10 cellular contexts compared by ENCODE assay signal in the genomic region with DNA sequence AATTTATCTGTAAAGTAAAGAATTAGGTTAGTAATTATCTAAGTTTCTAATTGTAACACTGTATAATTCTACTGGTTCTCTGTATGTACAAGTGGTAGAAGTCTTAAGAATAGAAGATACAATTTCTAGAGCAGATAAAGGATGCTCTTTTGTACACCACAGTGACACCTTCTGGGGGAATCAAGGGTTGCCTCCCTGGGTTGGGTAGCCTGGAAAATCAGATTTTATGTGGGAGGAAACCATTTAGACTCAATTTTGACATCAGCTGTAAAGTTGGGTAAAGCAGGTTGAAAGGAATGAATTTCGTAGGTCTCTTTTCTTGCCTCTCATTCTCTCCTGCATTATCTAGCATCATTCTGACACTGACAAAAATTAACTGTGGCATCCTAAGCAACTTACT.
A peak's percentile ranks its signal among the peaks of the same experiment; 100 is the strongest.
DNase-seq lines count a peak whose midpoint lies in the region; ATAC-seq and TF ChIP-seq lines count a peak whose summit lies in the region.
"Had no signal": no experiment of that assay in that cellular context is flagged by ENCODE, and none has a peak within 500 bp of the region (broad histone marks: within the 10 kb centered on the region; RNA-seq: fewer than 3 reads in every experiment).

No MANE protein-coding gene starts in this region.

- peak; percentile 3 for TF ChIP-seq CTCF in AG09309 (IDR thresholded peaks at IDR 0.05; ENCODE audit: control insufficient read depth, insufficient read depth, low read depth, low read length, missing control alignments)
- peak; percentile 16 for TF ChIP-seq CTCF in GM13976 (IDR thresholded peaks at IDR 0.05; ENCODE audit: borderline replicate concordance, control extremely low read depth, extremely low read depth, insufficient read depth, missing control alignments)
- peak; percentile 49 for TF ChIP-seq CTCF in kidney epithelial cell (IDR thresholded peaks at IDR 0.05; ENCODE audit: insufficient read depth, low read length, poor library complexity, severe bottlenecking)

- DNase-seq in AG09309 (ENCODE audit: low read depth), result no peak
- DNase-seq in GM13976 (ENCODE audit: low spot score), result no peak
- DNase-seq in SK-MEL-5 (ENCODE audit: low read depth, low spot score), result peak; percentile 47
- no peak for DNase-seq in kidney epithelial cell (ENCODE audit: low read depth)
- DNase-seq in T1000 (lab: John Stamatoyannopoulos, UW), result no peak
- DNase-seq in activated CD4-positive, alpha-beta T cell treated with anti-CD3 and anti-CD28 coated beads, Interleukin-2, amount 10 ng/mL, durations not matched to agents 7 days and 5 days, result no peak
- DNase-seq: stimulated activated CD8-positive, alpha-beta memory T cell treated with anti-CD3 and anti-CD28 coated beads, Interleukin-4, amount 100 ng/mL, for 48 hours had no signal

- POLR2A ChIA-PET in activated CD4-positive, alpha-beta T cell treated with anti-CD3 and anti-CD28 coated beads, Interleukin-2, amount 10 ng/mL, durations not matched to agents 7 days and 5 days (lab: Charles Lee), result no interaction called here

- no peaks in the 10 kb centered on the region for H3K27me3 Mint-ChIP-seq in activated CD4-positive, alpha-beta T cell treated with anti-CD3 and anti-CD28 coated beads, Interleukin-2, amount 10 ng/mL, durations not matched to agents 7 days and 5 days

- no peaks in the 10 kb centered on the region for H3K36me3 ChIP-seq in kidney epithelial cell (ENCODE audit: control insufficient read depth, insufficient read depth, low read length)
- H3K36me3 ChIP-seq: neutrophil had no signal

- H3K36me3 Mint-ChIP-seq in activated CD4-positive, alpha-beta T cell treated with anti-CD3 and anti-CD28 coated beads, Interleukin-2, amount 10 ng/mL, durations not matched to agents 7 days and 5 days (ENCODE audit: low read depth), result no peaks in the 10 kb centered on the region

- H3K27ac Mint-ChIP-seq in activated CD4-positive, alpha-beta T cell treated with anti-CD3 and anti-CD28 coated beads, Interleukin-2, amount 10 ng/mL, durations not matched to agents 7 days and 5 days, result no peak overlapping the region

- in situ Hi-C loops in GM13976 (cut with MboI; ENCODE audit: low sequenced_read_pairs, unreplicated experiment) (loop anchor here (25.0 kb wide), 2 partner anchors 358 to 1033 kb away; a partner anchor contains a TSS), SK-MEL-5 (cut with HindIII; ENCODE audit: low pct_unique_long_range_greater_than_20kb, low sequenced_read_pairs) (no loop called here)

- ATAC-seq in HG02870 (IDR thresholded peaks at IDR 0.05; ENCODE audit: unreplicated experiment), result no peak
- ATAC-seq in GM19397 (IDR thresholded peaks at IDR 0.05; ENCODE audit: unreplicated experiment), result no peak

- CTCF ChIA-PET in activated CD4-positive, alpha-beta T cell treated with anti-CD3 and anti-CD28 coated beads, Interleukin-2, amount 10 ng/mL, durations not matched to agents 7 days and 5 days (lab: Charles Lee), result no interaction called here

- no peak overlapping the region for H3K4me3 Mint-ChIP-seq in activated CD4-positive, alpha-beta T cell treated with anti-CD3 and anti-CD28 coated beads, Interleukin-2, amount 10 ng/mL, durations not matched to agents 7 days and 5 days

- no peaks in the 10 kb centered on the region for H3K27me3 ChIP-seq in kidney epithelial cell (ENCODE audit: control insufficient read depth, insufficient read depth, low read length)
- H3K27me3 ChIP-seq: neutrophil had no signal

- H3K4me1 Mint-ChIP-seq in activated CD4-positive, alpha-beta T cell treated with anti-CD3 and anti-CD28 coated beads, Interleukin-2, amount 10 ng/mL, durations not matched to agents 7 days and 5 days, result no peaks in the 10 kb centered on the region

- H3K4me3 ChIP-seq in AG09309 (ENCODE audit: control insufficient read depth, low read depth, low read length) (no peak overlapping the region), kidney epithelial cell (ENCODE audit: low read depth, low read length) (no peak overlapping the region)

- no peaks in the 10 kb centered on the region for H3K9me3 Mint-ChIP-seq in activated CD4-positive, alpha-beta T cell treated with anti-CD3 and anti-CD28 coated beads, Interleukin-2, amount 10 ng/mL, durations not matched to agents 7 days and 5 days
